ENCODE assay signal across 16 cellular contexts in genomic region chr2:163338270-163338669, GRCh38.
DNase-seq lines count a peak whose midpoint lies in the region; ATAC-seq and TF ChIP-seq lines count a peak whose summit lies in the region.
"Had no signal": no experiment of that assay in that cellular context is flagged by ENCODE, and none has a peak within 500 bp of the region (broad histone marks: within the 10 kb centered on the region; RNA-seq: fewer than 3 reads in every experiment).

No MANE protein-coding gene starts in this region.

- H3K9ac ChIP-seq in endodermal cell (ENCODE audit: extremely low read depth, low read length, poor library complexity, severe bottlenecking) (no peak overlapping the region), neural progenitor cell (no peak overlapping the region)

- H3K4me3 ChIP-seq in GM23338 = no peak overlapping the region
- H3K4me3 ChIP-seq in endodermal cell (ENCODE audit: low read length) = no peak overlapping the region
- no peak overlapping the region for H3K4me3 ChIP-seq in neural progenitor cell
- no peak overlapping the region for H3K4me3 ChIP-seq in dorsolateral prefrontal cortex
- H3K4me3 ChIP-seq: HAP-1 had no signal

- no peak for TF ChIP-seq CTCF in GM23338 (conservative IDR thresholded peaks at IDR 0.05; ENCODE audit: low read depth in 2 of 2)
- TF ChIP-seq CTCF in endodermal cell (conservative IDR thresholded peaks at IDR 0.05) = no peak
- TF ChIP-seq CTCF in neural progenitor cell (IDR thresholded peaks at IDR 0.05) = no peak
- TF ChIP-seq CTCF in mesothelial cell of epicardium (IDR thresholded peaks at IDR 0.05; ENCODE audit: unreplicated experiment) = no peak
- no peak for TF ChIP-seq CTCF in dorsolateral prefrontal cortex (IDR thresholded peaks at IDR 0.05 in 54 of 56, conservative IDR thresholded peaks at IDR 0.05 in 2 of 56; ENCODE audit: low read depth in 1 of 56, partially characterized antibody in 56 of 56)

- H3K4me3 Mint-ChIP-seq in GM23338 (no peak overlapping the region), endodermal cell (no peak overlapping the region), neural progenitor cell (no peak overlapping the region), mesothelial cell of epicardium (no peak overlapping the region)
- H3K4me3 Mint-ChIP-seq: CD4-positive, alpha-beta memory T cell; HFFc6 had no signal

- WGBS in endodermal cell (ENCODE audit: insufficient coverage in 1 of 2, insufficient read length in 1 of 2), 2 experiments = 83 to 84% methylated on average over 2 to 3 of the region's 3 CpGs

- H3K79me2 ChIP-seq in GM23338 (replicated peaks; ENCODE audit: insufficient read depth) (no peaks in the 10 kb centered on the region), neural progenitor cell (ENCODE audit: low read depth) (no peaks in the 10 kb centered on the region)

- no peaks in the 10 kb centered on the region for H4K20me1 ChIP-seq in GM23338 (replicated peaks; ENCODE audit: insufficient read depth)
- H4K20me1 ChIP-seq in neural progenitor cell (ENCODE audit: low read depth) = no peaks in the 10 kb centered on the region

- H3K9me2 ChIP-seq in GM23338 (ENCODE audit: insufficient read depth) = no peaks in the 10 kb centered on the region

- H3K27ac Mint-ChIP-seq in GM23338 (no peak overlapping the region), endodermal cell (no peak overlapping the region), neural progenitor cell (no peak overlapping the region), mesothelial cell of epicardium (no peak overlapping the region)
- H3K27ac Mint-ChIP-seq: CD4-positive, alpha-beta memory T cell; HFFc6 had no signal

- H3K36me3 Mint-ChIP-seq in GM23338 (ENCODE audit: low read depth) (no peaks in the 10 kb centered on the region), endodermal cell (ENCODE audit: low read depth) (no peaks in the 10 kb centered on the region), neural progenitor cell (no peaks in the 10 kb centered on the region), mesothelial cell of epicardium (no peaks in the 10 kb centered on the region)
- H3K36me3 Mint-ChIP-seq: CD4-positive, alpha-beta memory T cell had no signal

- H3F3A ChIP-seq in GM23338 (replicated peaks; ENCODE audit: low read depth) = no peaks in the 10 kb centered on the region
- no peaks in the 10 kb centered on the region for H3F3A ChIP-seq in neural progenitor cell (ENCODE audit: low read depth)

- peak; percentile 40 for DNase-seq in GM23338 (ENCODE audit: low spot score)
- peak; percentile 80 for DNase-seq in NCI-H69 (lab: John Stamatoyannopoulos, UW)
- peak; percentile 63 for DNase-seq in endodermal cell
- DNase-seq in neural progenitor cell (ENCODE audit: low spot score) = peak; percentile 8
- DNase-seq in mesothelial cell of epicardium (ENCODE audit: low spot score in 2 of 2, unreplicated experiment in 2 of 2) = no peak
- DNase-seq in dorsolateral prefrontal cortex = no peak
- no peak for DNase-seq in NCI-H748 (lab: John Stamatoyannopoulos, UW; ENCODE audit: unreplicated experiment)
- DNase-seq: C1 segment of cervical spinal cord, Calu3, COR-L47, DMS53, DMS79 treated with DMSO at 0.1 percent for 48 hours, GF-D8, HFFc6 had no signal

- H3K27me3 ChIP-seq in GM23338 (ENCODE audit: insufficient read depth) = no peaks in the 10 kb centered on the region
- no peaks in the 10 kb centered on the region for H3K27me3 ChIP-seq in endodermal cell (ENCODE audit: control insufficient read depth, insufficient read depth, low read length, poor library complexity, severe bottlenecking)
- no peaks in the 10 kb centered on the region for H3K27me3 ChIP-seq in neural progenitor cell
- peaks cover 0 to 4% (median 0%) of the 10 kb centered on the region in 45 donors for H3K27me3 ChIP-seq in dorsolateral prefrontal cortex

- H2AFZ ChIP-seq in GM23338 = peak overlapping the region; percentile 52
- peak overlapping the region; percentile 42 for H2AFZ ChIP-seq in neural progenitor cell (replicated peaks)

- H3K36me3 ChIP-seq in GM23338 (ENCODE audit: insufficient read depth) (no peaks in the 10 kb centered on the region), endodermal cell (ENCODE audit: control insufficient read depth, insufficient read depth, low read length) (no peaks in the 10 kb centered on the region), neural progenitor cell (peaks cover 9% of the 10 kb centered on the region)
- H3K36me3 ChIP-seq: HAP-1 had no signal

- intact Hi-C loops in dorsolateral prefrontal cortex (cut with DNase I) = no loop called here

- peak; percentile 87 for ATAC-seq in GM23338

- H3K27me3 Mint-ChIP-seq in GM23338 (ENCODE audit: insufficient read depth, low read depth, poor library complexity) = no peaks in the 10 kb centered on the region
- H3K27me3 Mint-ChIP-seq in endodermal cell (ENCODE audit: insufficient read depth) = no peaks in the 10 kb centered on the region
- no peaks in the 10 kb centered on the region for H3K27me3 Mint-ChIP-seq in neural progenitor cell (ENCODE audit: insufficient read depth, low read depth)
- H3K27me3 Mint-ChIP-seq in mesothelial cell of epicardium (ENCODE audit: low read depth) = no peaks in the 10 kb centered on the region
- H3K27me3 Mint-ChIP-seq: CD4-positive, alpha-beta memory T cell had no signal

- H3K4me1 Mint-ChIP-seq in GM23338 (peaks cover 12% of the 10 kb centered on the region), endodermal cell (no peaks in the 10 kb centered on the region), neural progenitor cell (peaks cover 2% of the 10 kb centered on the region), mesothelial cell of epicardium (peaks cover 2% of the 10 kb centered on the region)
- H3K4me1 Mint-ChIP-seq: CD4-positive, alpha-beta memory T cell had no signal

- no peaks in the 10 kb centered on the region for H3K9me3 Mint-ChIP-seq in GM23338
- no peaks in the 10 kb centered on the region for H3K9me3 Mint-ChIP-seq in endodermal cell
- no peaks in the 10 kb centered on the region for H3K9me3 Mint-ChIP-seq in neural progenitor cell
- H3K9me3 Mint-ChIP-seq in mesothelial cell of epicardium = no peaks in the 10 kb centered on the region
- H3K9me3 Mint-ChIP-seq: HFFc6 had no signal

- H3K4me1 ChIP-seq in GM23338 (ENCODE audit: insufficient read depth) (peaks cover 14% of the 10 kb centered on the region), endodermal cell (ENCODE audit: control insufficient read depth, insufficient read depth, low read length) (no peaks in the 10 kb centered on the region), neural progenitor cell (peaks cover 9% of the 10 kb centered on the region)
- H3K4me1 ChIP-seq: HAP-1 had no signal

- H3K27ac ChIP-seq in GM23338 (ENCODE audit: low read depth) (no peak overlapping the region), endodermal cell (ENCODE audit: low read depth, low read length) (no peak overlapping the region), neural progenitor cell (no peak overlapping the region), dorsolateral prefrontal cortex (no peak overlapping the region)

- H3K4me2 ChIP-seq in GM23338 (no peak overlapping the region), neural progenitor cell (no peak overlapping the region)

- H3K9me3 ChIP-seq in endodermal cell (ENCODE audit: control insufficient read depth, low read length) (no peaks in the 10 kb centered on the region), neural progenitor cell (ENCODE audit: low read depth) (peaks cover 10% of the 10 kb centered on the region)
- H3K9me3 ChIP-seq: HAP-1 had no signal

TF ChIP-seq in GM23338, 12 proteins besides CTCF, POLR2A, EP300 and RAD21 (continues in another document):
- TF ChIP-seq ZNF331 (CRISPR knock-in tag; IDR thresholded peaks at IDR 0.05; ENCODE audit: low read depth) = no peak
- no peak for TF ChIP-seq STAT1 (IDR thresholded peaks at IDR 0.05; ENCODE audit: unreplicated experiment)
- TF ChIP-seq ZNF114 (CRISPR knock-in tag; IDR thresholded peaks at IDR 0.05) = no peak
- TF ChIP-seq, protein P1, sequence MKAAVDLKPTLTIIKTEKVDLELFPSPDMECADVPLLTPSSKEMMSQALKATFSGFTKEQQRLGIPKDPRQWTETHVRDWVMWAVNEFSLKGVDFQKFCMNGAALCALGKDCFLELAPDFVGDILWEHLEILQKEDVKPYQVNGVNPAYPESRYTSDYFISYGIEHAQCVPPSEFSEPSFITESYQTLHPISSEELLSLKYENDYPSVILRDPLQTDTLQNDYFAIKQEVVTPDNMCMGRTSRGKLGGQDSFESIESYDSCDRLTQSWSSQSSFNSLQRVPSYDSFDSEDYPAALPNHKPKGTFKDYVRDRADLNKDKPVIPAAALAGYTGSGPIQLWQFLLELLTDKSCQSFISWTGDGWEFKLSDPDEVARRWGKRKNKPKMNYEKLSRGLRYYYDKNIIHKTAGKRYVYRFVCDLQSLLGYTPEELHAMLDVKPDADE (IDR thresholded peaks at IDR 0.05) = no peak
- TF ChIP-seq NANOG (IDR thresholded peaks at IDR 0.05; ENCODE audit: borderline replicate concordance) = no peak
- TF ChIP-seq POLR2AphosphoS5 (IDR thresholded peaks at IDR 0.05; ENCODE audit: low read depth) = no peak
- TF ChIP-seq REST (IDR thresholded peaks at IDR 0.05; ENCODE audit: unreplicated experiment) = no peak
- no peak for TF ChIP-seq CREB1 (CRISPR knock-in tag; IDR thresholded peaks at IDR 0.05; ENCODE audit: low read depth)
- no peak for TF ChIP-seq JUNB (IDR thresholded peaks at IDR 0.05; ENCODE audit: unreplicated experiment)
- TF ChIP-seq EZH2phosphoT487 (IDR thresholded peaks at IDR 0.05; ENCODE audit: unreplicated experiment) = no peak

Comparison
In these comparisons a context has a peak if more than half of its experiments do, and no peak if none do; other contexts are left out.
1. DNase-seq: peak in GM23338 (single experiment), NCI-H69 (single experiment), endodermal cell (single experiment) and neural progenitor cell (single experiment); none in mesothelial cell of epicardium (0 of 2), dorsolateral prefrontal cortex (0 of 10) and NCI-H748 (single experiment).